ENCODE assay signal across 9 cellular contexts in the genomic region with DNA sequence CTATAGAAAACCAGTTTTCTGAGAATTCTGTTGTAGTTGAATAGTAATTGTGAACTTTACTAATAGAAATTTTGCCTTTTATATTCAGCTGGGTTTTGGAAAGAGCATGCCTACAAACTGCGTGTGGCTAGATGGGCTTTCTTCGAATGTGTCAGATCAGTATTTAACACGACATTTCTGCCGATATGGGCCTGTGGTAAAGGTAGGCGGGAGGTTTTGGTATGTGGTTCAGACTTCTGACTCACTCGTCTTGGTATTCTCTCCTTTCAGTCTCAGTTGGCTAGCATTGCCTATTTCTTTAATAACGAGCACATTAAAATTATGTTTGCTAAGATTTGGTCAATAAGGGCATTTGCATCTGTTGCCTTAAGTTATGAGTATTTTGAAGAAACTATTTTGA. TPM values are rescaled to one million over a fixed set of nuclear protein-coding genes. Genes with fewer than 3 reads are reported as not detected.
DNase-seq lines count a peak whose midpoint lies in the region; ATAC-seq and TF ChIP-seq lines count a peak whose summit lies in the region.
"Had no signal": no experiment of that assay in that cellular context is flagged by ENCODE, and none has a peak within 500 bp of the region (broad histone marks: within the 10 kb centered on the region; RNA-seq: fewer than 3 reads in every experiment).

No MANE protein-coding gene starts in this region.

- peaks cover 36% of the 10 kb centered on the region for H3K4me1 Mint-ChIP-seq in activated T-helper 2 cell treated with anti-CD3 and anti-CD28 coated beads, Interferon-gamma antibody, Interleukin-2, Interleukin-4, amounts not matched to agents 10 μg/mL and 5 μg/mL and 100 μg/mL, durations not matched to agents 14 hours and 24 hours and 36 hours (ENCODE audit: low read depth)

- peak overlapping the region; percentile 69 for H3K27ac Mint-ChIP-seq in activated T-helper 2 cell treated with anti-CD3 and anti-CD28 coated beads, Interferon-gamma antibody, Interleukin-2, Interleukin-4, amounts not matched to agents 10 μg/mL and 5 μg/mL and 100 μg/mL, durations not matched to agents 14 hours and 24 hours and 36 hours

- H3K27ac ChIP-seq in colonic mucosa = no peak overlapping the region
- H3K27ac ChIP-seq: neutrophil had no signal

- H3K27me3 Mint-ChIP-seq in activated T-helper 2 cell treated with anti-CD3 and anti-CD28 coated beads, Interferon-gamma antibody, Interleukin-2, Interleukin-4, amounts not matched to agents 10 μg/mL and 5 μg/mL and 100 μg/mL, durations not matched to agents 14 hours and 24 hours and 36 hours (ENCODE audit: low read depth) = no peaks in the 10 kb centered on the region

- peaks cover 14% of the 10 kb centered on the region for H3K36me3 ChIP-seq in colonic mucosa

- no peaks in the 10 kb centered on the region for H3K27me3 ChIP-seq in colonic mucosa
- H3K27me3 ChIP-seq: neutrophil had no signal

- TF ChIP-seq CTCF in retinal pigment epithelial cell (conservative IDR thresholded peaks at IDR 0.05; ENCODE audit: low read depth, low read length) (no peak), colonic mucosa (IDR thresholded peaks at IDR 0.05) (no peak)

- H3K4me3 ChIP-seq in retinal pigment epithelial cell (ENCODE audit: low read length) (no peak overlapping the region), colonic mucosa (no peak overlapping the region)

- H3K9me3 Mint-ChIP-seq in activated T-helper 2 cell treated with anti-CD3 and anti-CD28 coated beads, Interferon-gamma antibody, Interleukin-2, Interleukin-4, amounts not matched to agents 10 μg/mL and 5 μg/mL and 100 μg/mL, durations not matched to agents 14 hours and 24 hours and 36 hours = no peaks in the 10 kb centered on the region

- no peak overlapping the region for H3K9ac ChIP-seq in colonic mucosa (ENCODE audit: low read depth in 2 of 2, low read length in 2 of 2)

- H3K4me3 Mint-ChIP-seq in activated T-helper 2 cell treated with anti-CD3 and anti-CD28 coated beads, Interferon-gamma antibody, Interleukin-2, Interleukin-4, amounts not matched to agents 10 μg/mL and 5 μg/mL and 100 μg/mL, durations not matched to agents 14 hours and 24 hours and 36 hours (ENCODE audit: low read depth) = no peak overlapping the region

- DNase-seq in activated T-helper 2 cell treated with anti-CD3 and anti-CD28 coated beads, Interferon-gamma antibody, Interleukin-2, Interleukin-4, amounts not matched to agents 10 μg/mL and 5 μg/mL and 100 μg/mL, durations not matched to agents 14 hours and 24 hours and 36 hours (ENCODE audit: low spot score) = peak; percentile 56
- peak; percentile 58 for DNase-seq in retinal pigment epithelial cell (ENCODE audit: low read depth)
- DNase-seq in NCI-H1436 treated with DMSO at 0.1 percent for 48 hours (lab: John Stamatoyannopoulos, UW) = no peak
- no peak for DNase-seq in effector CD4-positive, alpha-beta T cell
- DNase-seq in colonic mucosa = no peak
- DNase-seq in middle frontal gyrus (ENCODE audit: extremely low spot score, low spot score) = no peak

- no peaks in the 10 kb centered on the region for H3K9me3 ChIP-seq in colonic mucosa
- H3K9me3 ChIP-seq: neutrophil had no signal

- intact Hi-C loops in activated T-helper 2 cell treated with anti-CD3 and anti-CD28 coated beads, Interferon-gamma antibody, Interleukin-2, Interleukin-4, amounts not matched to agents 10 μg/mL and 5 μg/mL and 100 μg/mL, durations not matched to agents 14 hours and 24 hours and 36 hours (cut with micrococcal nuclease) = loop anchor here (1.0 to 2.0 kb wide), 4 partner anchors 30 to 86 kb away; no protein-coding TSS in a partner anchor
- intact Hi-C loops in colonic mucosa (cut with DNase I) = no loop called here

- no peaks in the 10 kb centered on the region for H3K4me1 ChIP-seq in colonic mucosa

- peaks cover 80% of the 10 kb centered on the region for H3K36me3 Mint-ChIP-seq in activated T-helper 2 cell treated with anti-CD3 and anti-CD28 coated beads, Interferon-gamma antibody, Interleukin-2, Interleukin-4, amounts not matched to agents 10 μg/mL and 5 μg/mL and 100 μg/mL, durations not matched to agents 14 hours and 24 hours and 36 hours (ENCODE audit: low read depth)

- ATAC-seq in GM19328 (IDR thresholded peaks at IDR 0.05; ENCODE audit: unreplicated experiment) (peak; percentile 57), HG03469 (IDR thresholded peaks at IDR 0.05; ENCODE audit: unreplicated experiment) (peak; percentile 61)

RNA-seq across cellular contexts. Expression of a gene that starts 56.6 kb away (rescaled TPM):
- total RNA-seq in activated T-helper 2 cell treated with anti-CD3 and anti-CD28 coated beads, Interferon-gamma antibody, Interleukin-2, Interleukin-4, amounts not matched to agents 10 μg/mL and 5 μg/mL and 100 μg/mL, durations not matched to agents 14 hours and 24 hours and 36 hours = 65.7 and 67.8 TPM in 2 replicates
- 10 to 100 TPM; 24.9 to 36.3 TPM for total RNA-seq in colonic mucosa

Comparison
In these comparisons a context has a peak if more than half of its experiments do, and no peak if none do; other contexts are left out.
1. DNase-seq: peak in activated T-helper 2 cell treated with anti-CD3 and anti-CD28 coated beads, Interferon-gamma antibody, Interleukin-2, Interleukin-4, amounts not matched to agents 10 μg/mL and 5 μg/mL and 100 μg/mL, durations not matched to agents 14 hours and 24 hours and 36 hours (single experiment) and retinal pigment epithelial cell (single experiment); none in NCI-H1436 treated with DMSO at 0.1 percent for 48 hours (single experiment), effector CD4-positive, alpha-beta T cell (single experiment), colonic mucosa (single experiment) and middle frontal gyrus (single experiment).